Comparison of ENCODE assay signal across 8 cellular contexts in genomic region chr20:35305682-35306556, GRCh38. TPM values are rescaled to one million over a fixed set of nuclear protein-coding genes. Genes with fewer than 3 reads are reported as not detected.
DNase-seq lines count a peak whose midpoint lies in the region; ATAC-seq and TF ChIP-seq lines count a peak whose summit lies in the region.

No MANE protein-coding gene starts in this region.

- peaks cover under 1% of the 10 kb centered on the region for H3K36me3 Mint-ChIP-seq in progenitor cell of endocrine pancreas (ENCODE audit: insufficient read depth)

- no peak overlapping the region for H3K4me3 Mint-ChIP-seq in progenitor cell of endocrine pancreas (ENCODE audit: low read depth)

- H3K4me1 Mint-ChIP-seq in progenitor cell of endocrine pancreas (ENCODE audit: low read depth), result peaks cover 20% of the 10 kb centered on the region

- no peak for ATAC-seq in GM21737 (IDR thresholded peaks at IDR 0.05; ENCODE audit: unreplicated experiment)

- no peak for TF ChIP-seq CTCF in progenitor cell of endocrine pancreas (IDR thresholded peaks at IDR 0.05; ENCODE audit: unreplicated experiment)

- DNase-seq in DMS 273 (lab: John Stamatoyannopoulos, UW; ENCODE audit: unreplicated experiment), result peak; percentile 53
- no peak for DNase-seq in DMS 273 treated with DMSO at 0.1 percent for 48 hours (lab: John Stamatoyannopoulos, UW)
- DNase-seq in activated CD4-positive, CD25-positive, alpha-beta regulatory T cell treated with anti-CD3 and anti-CD28 coated beads, Interleukin-2, amount 50 U/mL, for 72 hours, result peak; percentile 71
- DNase-seq in dermis blood vessel endothelial cell, result peak; percentile 99
- DNase-seq in progenitor cell of endocrine pancreas (ENCODE audit: low spot score, unreplicated experiment), result no peak
- DNase-seq in NCI-H526 (lab: John Stamatoyannopoulos, UW), result no peak
- no peak for DNase-seq in NCI-H524 treated with DMSO at 0.1 percent for 48 hours (lab: John Stamatoyannopoulos, UW)

- H3K27ac Mint-ChIP-seq in progenitor cell of endocrine pancreas, result peak overlapping the region; percentile 13

- H3K9me3 Mint-ChIP-seq in progenitor cell of endocrine pancreas (ENCODE audit: low read depth), result no peaks in the 10 kb centered on the region

- no peaks in the 10 kb centered on the region for H3K27me3 Mint-ChIP-seq in progenitor cell of endocrine pancreas

RNA-seq across cellular contexts. Expression of gene FAM83C, which starts 13.7 kb away (rescaled TPM):
- not detected in 2 replicates for total RNA-seq in dermis blood vessel endothelial cell
- total RNA-seq in progenitor cell of endocrine pancreas, result not detected in 2 replicates

RNA-seq across cellular contexts. Expression of gene EIF6, which starts 21.3 kb away (rescaled TPM):
- total RNA-seq in dermis blood vessel endothelial cell (147 and 186 TPM in 2 replicates), progenitor cell of endocrine pancreas (108 and 109 TPM in 2 replicates)

RNA-seq across cellular contexts. Expression of gene MMP24OS, which starts 28.0 kb away (rescaled TPM):
- total RNA-seq in dermis blood vessel endothelial cell (7.3 TPM in 2 replicates), progenitor cell of endocrine pancreas (55.6 and 59.1 TPM in 2 replicates)

Comparison
In these comparisons a context has a peak if more than half of its experiments do, and no peak if none do; other contexts are left out.
1. DNase-seq: peak in DMS 273 (single experiment), activated CD4-positive, CD25-positive, alpha-beta regulatory T cell treated with anti-CD3 and anti-CD28 coated beads, Interleukin-2, amount 50 U/mL, for 72 hours (single experiment) and dermis blood vessel endothelial cell (single experiment); none in DMS 273 treated with DMSO at 0.1 percent for 48 hours (single experiment), progenitor cell of endocrine pancreas (single experiment), NCI-H526 (0 of 2) and NCI-H524 treated with DMSO at 0.1 percent for 48 hours (single experiment).